In genomic region chr14:98956616-98957015, GRCh38 we compare ENCODE assay signal across 18 cellular contexts.
"Had no signal": no experiment of that assay in that cellular context is flagged by ENCODE, and none has a peak within 500 bp of the region (broad histone marks: within the 10 kb centered on the region; RNA-seq: fewer than 3 reads in every experiment).

No MANE protein-coding gene starts in this region.

- DNase-seq: activated CD4-positive, alpha-beta T cell treated with anti-CD3 and anti-CD28 coated beads, Interleukin-2, amount 50 U/mL, for 4 hours; activated CD4-positive, CD25-positive, alpha-beta regulatory T cell treated with anti-CD3 and anti-CD28 coated beads, Interleukin-2, amount 50 U/mL, for 72 hours; activated gamma-delta T cell treated with Interleukin-2 at 50 U/mL for 16 hours; activated naive CD8-positive, alpha-beta T cell treated with anti-CD3 and anti-CD28 coated beads for 36 hours; activated T-cell treated with anti-CD3 and anti-CD28 coated beads, Interleukin-2, amount 50 U/mL, for 4 hours; brain microvascular endothelial cell; cerebellar nuclear complex; effector memory CD4-positive, alpha-beta T cell; immature natural killer cell; midbrain; stimulated activated CD4-positive, alpha-beta T cell treated with anti-CD3 and anti-CD28 coated beads, Interleukin-2, amount 100 ng/mL, for 48 hours; stimulated activated naive B cell treated with anti-CD40 and anti-IgM and Interleukin-4, amounts not matched to agents 10 μg/mL and 1 μg/mL and 100 μg/mL, for 72 hours; T-helper 9 cell had no signal

- H3K27ac ChIP-seq: brain microvascular endothelial cell, neural progenitor cell, pancreas, SK-N-MC had no signal

- H3K4me1 Mint-ChIP-seq: immature natural killer cell; neural progenitor cell; stimulated activated naive B cell treated with anti-CD40 and anti-IgM and Interleukin-4, amounts not matched to agents 10 μg/mL and 1 μg/mL and 100 μg/mL, for 72 hours had no signal

- H3K27me3 ChIP-seq: brain microvascular endothelial cell, neural progenitor cell, pancreas had no signal

- H3K9me3 ChIP-seq: pancreas had no signal

- H3K4me1 ChIP-seq: neural progenitor cell, pancreas had no signal

- H3K27ac Mint-ChIP-seq: activated naive CD8-positive, alpha-beta T cell treated with anti-CD3 and anti-CD28 coated beads for 36 hours; neural progenitor cell; stimulated activated naive B cell treated with anti-CD40 and anti-IgM and Interleukin-4, amounts not matched to agents 10 μg/mL and 1 μg/mL and 100 μg/mL, for 72 hours; T-cell had no signal

- H3K36me3 Mint-ChIP-seq: activated naive CD8-positive, alpha-beta T cell treated with anti-CD3 and anti-CD28 coated beads for 36 hours; neural progenitor cell; T-cell had no signal

- H3K4me3 Mint-ChIP-seq: activated naive CD8-positive, alpha-beta T cell treated with anti-CD3 and anti-CD28 coated beads for 36 hours; activated T-cell treated with anti-CD3 and anti-CD28 coated beads, Interleukin-2, amount 50 U/mL, for 4 hours; immature natural killer cell; neural progenitor cell; stimulated activated naive B cell treated with anti-CD40 and anti-IgM and Interleukin-4, amounts not matched to agents 10 μg/mL and 1 μg/mL and 100 μg/mL, for 72 hours; T-cell had no signal

- H3K9me3 Mint-ChIP-seq: activated naive CD8-positive, alpha-beta T cell treated with anti-CD3 and anti-CD28 coated beads for 36 hours; activated T-cell treated with anti-CD3 and anti-CD28 coated beads, Interleukin-2, amount 50 U/mL, for 4 hours; immature natural killer cell; neural progenitor cell; T-cell had no signal

- H3K36me3 ChIP-seq: brain microvascular endothelial cell, neural progenitor cell, pancreas had no signal

- H3K4me3 ChIP-seq: lung, neural progenitor cell, pancreas, SK-N-MC had no signal

- ATAC-seq: activated T-cell treated with anti-CD3 and anti-CD28 coated beads, Interleukin-2, amount 50 U/mL, for 4 hours; stimulated activated naive B cell treated with anti-CD40 and anti-IgM and Interleukin-4, amounts not matched to agents 10 μg/mL and 1 μg/mL and 100 μg/mL, for 72 hours; T-cell had no signal

- H3K27me3 Mint-ChIP-seq: activated naive CD8-positive, alpha-beta T cell treated with anti-CD3 and anti-CD28 coated beads for 36 hours; T-cell had no signal
